In the genomic region with DNA sequence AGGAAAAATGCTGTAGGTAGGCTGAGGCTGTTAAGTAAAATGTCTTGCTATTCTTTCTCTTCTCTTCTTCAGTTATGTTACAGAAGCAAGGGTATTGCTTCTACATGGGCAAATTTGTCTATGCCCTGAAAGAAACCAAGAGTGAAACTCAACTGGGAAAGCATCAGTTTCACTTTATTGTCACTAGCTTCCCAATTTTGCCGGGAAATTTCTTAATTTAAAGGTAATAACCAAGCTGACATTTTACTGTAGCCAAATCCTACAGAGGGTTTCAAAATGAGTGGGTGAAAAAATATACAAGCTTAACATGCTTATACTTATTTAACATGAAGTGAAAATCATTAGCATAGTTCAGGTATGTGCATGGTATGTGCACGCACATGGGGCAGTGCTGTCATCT, we compare ENCODE assay signal across 12 cellular contexts. TPM values are rescaled to one million over a fixed set of nuclear protein-coding genes. Genes with fewer than 3 reads are reported as not detected.
DNase-seq lines count a peak whose midpoint lies in the region; ATAC-seq and TF ChIP-seq lines count a peak whose summit lies in the region.
"Had no signal": no experiment of that assay in that cellular context is flagged by ENCODE, and none has a peak within 500 bp of the region (broad histone marks: within the 10 kb centered on the region; RNA-seq: fewer than 3 reads in every experiment).

No MANE protein-coding gene starts in this region.

- peak overlapping the region; percentile 47 for H3K4me3 Mint-ChIP-seq in activated naive CD4-positive, alpha-beta T cell treated with anti-CD3 and anti-CD28 coated beads, Interleukin-2, amount 10 ng/mL, durations not matched to agents 7 days and 5 days
- H3K4me3 Mint-ChIP-seq in central memory CD8-positive, alpha-beta T cell: peak overlapping the region; percentile 72
- H3K4me3 Mint-ChIP-seq: HFFc6, mesothelial cell of epicardium had no signal

- H3K9ac ChIP-seq in subcutaneous abdominal adipose tissue (ENCODE audit: low read length in 5 of 5): peak overlapping the region in 1 of 5 donors; percentile 27

- H3K9me3 ChIP-seq in subcutaneous abdominal adipose tissue (ENCODE audit: control insufficient read depth in 5 of 5, low read length in 5 of 5): no peaks in the 10 kb centered on the region
- H3K9me3 ChIP-seq: prostate gland had no signal

- H3K36me3 ChIP-seq in subcutaneous abdominal adipose tissue (ENCODE audit: control insufficient read depth in 5 of 5, insufficient read depth in 5 of 5, low read length in 5 of 5): peaks cover 7 to 14% (median 13%) of the 10 kb centered on the region in 5 donors
- H3K36me3 ChIP-seq: prostate gland had no signal

- ATAC-seq in central memory CD8-positive, alpha-beta T cell (replicated peaks; ENCODE audit: extremely low read depth, poor library complexity, severe bottlenecking): no peak
- ATAC-seq in omental fat pad (ENCODE audit: low FRiP score): no peak

- CTCF ChIA-PET in activated naive CD4-positive, alpha-beta T cell treated with anti-CD3 and anti-CD28 coated beads, Interleukin-2, amount 10 ng/mL, durations not matched to agents 7 days and 5 days (lab: Charles Lee): interaction anchor here (1.6 kb wide), 1 partner anchor 25 kb away, joined by 3 read pairs; no protein-coding TSS in a partner anchor

- H3K4me3 ChIP-seq in NB4 (ENCODE audit: low read depth, low read length) (peak overlapping the region; percentile 77), subcutaneous abdominal adipose tissue (ENCODE audit: low read depth in 1 of 5, low read length in 5 of 5) (peak overlapping the region in 1 of 5 donors; percentile 1)
- H3K4me3 ChIP-seq: prostate gland had no signal

- no peak for DNase-seq in activated naive CD4-positive, alpha-beta T cell treated with anti-CD3 and anti-CD28 coated beads, Interleukin-2, amount 10 ng/mL, durations not matched to agents 7 days and 5 days
- no peak for DNase-seq in activated naive CD4-positive, alpha-beta T cell treated with anti-CD3 and anti-CD28 coated beads, Interleukin-2, amount 50 U/mL, for 16 hours
- DNase-seq in NB4 (ENCODE audit: low read depth): no peak
- no peak for DNase-seq in central memory CD8-positive, alpha-beta T cell (ENCODE audit: low spot score in 2 of 2)
- DNase-seq in NAMALWA (ENCODE audit: low spot score): no peak
- no peak for DNase-seq in stimulated activated CD4-positive, alpha-beta T cell treated with anti-CD3 and anti-CD28 coated beads, Interleukin-4, amount 100 ng/mL, for 24 hours
- DNase-seq in omental fat pad (ENCODE audit: low spot score): no peak
- DNase-seq: HFFc6, NCI-H1048 had no signal

- H3K36me3 Mint-ChIP-seq in activated naive CD4-positive, alpha-beta T cell treated with anti-CD3 and anti-CD28 coated beads, Interleukin-2, amount 10 ng/mL, durations not matched to agents 7 days and 5 days: peaks cover 56% of the 10 kb centered on the region
- peaks cover 24% of the 10 kb centered on the region for H3K36me3 Mint-ChIP-seq in central memory CD8-positive, alpha-beta T cell (ENCODE audit: insufficient read depth)

- peaks cover 4 to 70% (median 60%) of the 10 kb centered on the region in 5 donors for H3K4me1 ChIP-seq in subcutaneous abdominal adipose tissue (ENCODE audit: control insufficient read depth in 5 of 5, insufficient read depth in 5 of 5, low read length in 5 of 5)
- H3K4me1 ChIP-seq: prostate gland had no signal

- peaks cover 3% of the 10 kb centered on the region for H3K27me3 Mint-ChIP-seq in activated naive CD4-positive, alpha-beta T cell treated with anti-CD3 and anti-CD28 coated beads, Interleukin-2, amount 10 ng/mL, durations not matched to agents 7 days and 5 days
- H3K27me3 Mint-ChIP-seq in central memory CD8-positive, alpha-beta T cell: no peaks in the 10 kb centered on the region

- peak overlapping the region; percentile 31 for H3K27ac Mint-ChIP-seq in activated naive CD4-positive, alpha-beta T cell treated with anti-CD3 and anti-CD28 coated beads, Interleukin-2, amount 10 ng/mL, durations not matched to agents 7 days and 5 days
- peak overlapping the region; percentile 87 for H3K27ac Mint-ChIP-seq in central memory CD8-positive, alpha-beta T cell (ENCODE audit: low read depth)
- H3K27ac Mint-ChIP-seq: HFFc6, mesothelial cell of epicardium had no signal

- no peak for TF ChIP-seq CTCF in NB4 (IDR thresholded peaks at IDR 0.05; ENCODE audit: low read depth, low read length)
- no peak for TF ChIP-seq CTCF in omental fat pad (IDR thresholded peaks at IDR 0.05)

- TF ChIP-seq POLR2A in NB4 (IDR thresholded peaks at IDR 0.05; ENCODE audit: extremely low read depth, insufficient read length): no peak

- peak overlapping the region; percentile 79 for H3K27ac ChIP-seq in subcutaneous abdominal adipose tissue (ENCODE audit: low read depth, low read length)
- H3K27ac ChIP-seq: prostate gland had no signal

- peaks cover 2% of the 10 kb centered on the region for H3K9me3 Mint-ChIP-seq in activated naive CD4-positive, alpha-beta T cell treated with anti-CD3 and anti-CD28 coated beads, Interleukin-2, amount 10 ng/mL, durations not matched to agents 7 days and 5 days
- no peaks in the 10 kb centered on the region for H3K9me3 Mint-ChIP-seq in central memory CD8-positive, alpha-beta T cell
- H3K9me3 Mint-ChIP-seq: HFFc6, mesothelial cell of epicardium had no signal

- H3K4me1 Mint-ChIP-seq in activated naive CD4-positive, alpha-beta T cell treated with anti-CD3 and anti-CD28 coated beads, Interleukin-2, amount 10 ng/mL, durations not matched to agents 7 days and 5 days: peaks cover 76% of the 10 kb centered on the region
- peaks cover 63% of the 10 kb centered on the region for H3K4me1 Mint-ChIP-seq in central memory CD8-positive, alpha-beta T cell

- peaks cover 0 to 4% (median 0%) of the 10 kb centered on the region in 5 donors for H3K27me3 ChIP-seq in subcutaneous abdominal adipose tissue (ENCODE audit: control insufficient read depth in 5 of 5, insufficient read depth in 4 of 5, low read length in 5 of 5)

RNA-seq across cellular contexts. Expression of gene TANK, which starts 3.2 kb away (rescaled TPM):
- 100 to 1,000 TPM; 102 to 143 (median 121) TPM for total RNA-seq in omental fat pad
